9 cellular contexts compared by ENCODE assay signal in genomic region chr9:93346240-93347112, GRCh38.
DNase-seq lines count a peak whose midpoint lies in the region; ATAC-seq and TF ChIP-seq lines count a peak whose summit lies in the region.
"Had no signal": no experiment of that assay in that cellular context is flagged by ENCODE, and none has a peak within 500 bp of the region (broad histone marks: within the 10 kb centered on the region; RNA-seq: fewer than 3 reads in every experiment).

No MANE protein-coding gene starts in this region.

- no peaks in the 10 kb centered on the region for H3K9me3 ChIP-seq in CD4-positive, CD25-positive, alpha-beta regulatory T cell (ENCODE audit: control insufficient read depth in 2 of 2, low read length in 2 of 2)
- H3K9me3 ChIP-seq in cardiac muscle cell (ENCODE audit: low read depth), result no peaks in the 10 kb centered on the region
- H3K9me3 ChIP-seq: adrenal gland had no signal

- H3K4me3 Mint-ChIP-seq in CD4-positive, CD25-positive, alpha-beta regulatory T cell, result peak overlapping the region in 3 of 4 donors; percentile 12 to 74 (median 52)
- peak overlapping the region; percentile 13 for H3K4me3 Mint-ChIP-seq in activated B cell treated with CpG ODN at 0.5 μM for 24 hours

- peaks cover 0 to 7% (median 5%) of the 10 kb centered on the region in 4 donors for H3K4me1 Mint-ChIP-seq in CD4-positive, CD25-positive, alpha-beta regulatory T cell
- peaks cover 7% of the 10 kb centered on the region for H3K4me1 Mint-ChIP-seq in activated B cell treated with CpG ODN at 0.5 μM for 24 hours

- CTCF ChIA-PET in activated B cell treated with CpG ODN at 0.5 μM for 24 hours (lab: Charles Lee), result no interaction called here

- peaks cover 8% of the 10 kb centered on the region for H3K4me1 ChIP-seq in CD4-positive, CD25-positive, alpha-beta regulatory T cell (ENCODE audit: control insufficient read depth, insufficient read depth, low read length, poor library complexity, severe bottlenecking)
- no peaks in the 10 kb centered on the region for H3K4me1 ChIP-seq in cardiac muscle cell (ENCODE audit: low read depth)
- H3K4me1 ChIP-seq: adrenal gland had no signal

- peaks cover 43% of the 10 kb centered on the region for H3K27me3 Mint-ChIP-seq in CD4-positive, CD25-positive, alpha-beta regulatory T cell
- H3K27me3 Mint-ChIP-seq in activated B cell treated with CpG ODN at 0.5 μM for 24 hours, result peaks cover 46% of the 10 kb centered on the region

- no peak overlapping the region for H3K4me3 ChIP-seq in CD4-positive, CD25-positive, alpha-beta regulatory T cell (ENCODE audit: low read depth, low read length)
- peak overlapping the region; percentile 36 for H3K4me3 ChIP-seq in cardiac muscle cell

- no peaks in the 10 kb centered on the region for H3K36me3 Mint-ChIP-seq in CD4-positive, CD25-positive, alpha-beta regulatory T cell
- no peaks in the 10 kb centered on the region for H3K36me3 Mint-ChIP-seq in activated B cell treated with CpG ODN at 0.5 μM for 24 hours (ENCODE audit: low read depth)

- intact Hi-C loops in activated B cell treated with CpG ODN at 0.5 μM for 24 hours (cut with micrococcal nuclease), result no loop called here

- no peak overlapping the region for H3K27ac ChIP-seq in CD4-positive, CD25-positive, alpha-beta regulatory T cell (ENCODE audit: insufficient read depth, low read length, poor library complexity, severe bottlenecking)
- no peak overlapping the region for H3K27ac ChIP-seq in cardiac muscle cell
- H3K27ac ChIP-seq: adrenal gland had no signal

- H3K9me3 Mint-ChIP-seq in CD4-positive, CD25-positive, alpha-beta regulatory T cell, result peaks cover 0 to 3% (median 0%) of the 10 kb centered on the region in 7 donors
- no peaks in the 10 kb centered on the region for H3K9me3 Mint-ChIP-seq in activated B cell treated with CpG ODN at 0.5 μM for 24 hours

- peaks cover 13% of the 10 kb centered on the region for H3K27me3 ChIP-seq in CD4-positive, CD25-positive, alpha-beta regulatory T cell (ENCODE audit: control insufficient read depth, insufficient read depth, low read length)
- H3K27me3 ChIP-seq in cardiac muscle cell, result peaks cover 37% of the 10 kb centered on the region

- no peak for DNase-seq in CD4-positive, CD25-positive, alpha-beta regulatory T cell
- no peak for DNase-seq in activated B cell treated with CpG ODN at 0.5 μM for 24 hours
- peak; percentile 26 to 54 for DNase-seq in cardiac muscle cell (ENCODE audit: low read depth in 1 of 2, low spot score in 1 of 2)
- DNase-seq in omental fat pad (ENCODE audit: low spot score), result no peak
- no peak for DNase-seq in DMS79 (lab: John Stamatoyannopoulos, UW)

- H3K36me3 ChIP-seq in CD4-positive, CD25-positive, alpha-beta regulatory T cell (ENCODE audit: control insufficient read depth, insufficient read depth, low read length), result no peaks in the 10 kb centered on the region
- H3K36me3 ChIP-seq in cardiac muscle cell, result no peaks in the 10 kb centered on the region
- H3K36me3 ChIP-seq: adrenal gland had no signal

- POLR2A ChIA-PET in activated B cell treated with CpG ODN at 0.5 μM for 24 hours (lab: Charles Lee), result no interaction called here

- peak overlapping the region in 2 of 3 donors; percentile 61 to 62 for H3K27ac Mint-ChIP-seq in CD4-positive, CD25-positive, alpha-beta regulatory T cell
- no peak overlapping the region for H3K27ac Mint-ChIP-seq in activated B cell treated with CpG ODN at 0.5 μM for 24 hours

- no peak for TF ChIP-seq CTCF in activated B cell treated with CpG ODN at 0.5 μM for 24 hours (IDR thresholded peaks at IDR 0.05)
- no peak for TF ChIP-seq CTCF in cardiac muscle cell (IDR thresholded peaks at IDR 0.05; ENCODE audit: low read depth, low read length)
- TF ChIP-seq CTCF in omental fat pad (IDR thresholded peaks at IDR 0.05), result no peak

- ATAC-seq in CD4-positive, CD25-positive, alpha-beta regulatory T cell (ENCODE audit: low read depth in 2 of 2), result no peak
- ATAC-seq in activated B cell treated with CpG ODN at 0.5 μM for 24 hours (ENCODE audit: low read depth), result no peak
- peak; percentile 57 for ATAC-seq in omental fat pad (ENCODE audit: low FRiP score)
- ATAC-seq in GM21515 (IDR thresholded peaks at IDR 0.05; ENCODE audit: unreplicated experiment), result no peak
- ATAC-seq in HG03139 (IDR thresholded peaks at IDR 0.05; ENCODE audit: unreplicated experiment), result no peak
- ATAC-seq in HG03045 (IDR thresholded peaks at IDR 0.05; ENCODE audit: unreplicated experiment), result no peak

Comparison
In these comparisons a context has a peak if more than half of its experiments do, and no peak if none do; other contexts are left out.
1. DNase-seq: peak in cardiac muscle cell (2 of 2); none in CD4-positive, CD25-positive, alpha-beta regulatory T cell (0 of 3), activated B cell treated with CpG ODN at 0.5 μM for 24 hours (single experiment), omental fat pad (single experiment) and DMS79 (single experiment).